ENCODE assay signal across 25 cellular contexts in genomic region chr11:92035488-92035887, GRCh38.
"Had no signal": no experiment of that assay in that cellular context is flagged by ENCODE, and none has a peak within 500 bp of the region (broad histone marks: within the 10 kb centered on the region; RNA-seq: fewer than 3 reads in every experiment).

No MANE protein-coding gene starts in this region.

- H3K4me1 ChIP-seq: colonic mucosa, esophagus squamous epithelium, heart left ventricle, sigmoid colon, stomach, upper lobe of left lung had no signal

- H3K9me3 Mint-ChIP-seq: activated naive CD8-positive, alpha-beta T cell treated with anti-CD3 and anti-CD28 coated beads for 36 hours; neural crest cell had no signal

- ATAC-seq: effector memory CD8-positive, alpha-beta T cell; heart left ventricle; naive thymus-derived CD4-positive, alpha-beta T cell; stimulated activated memory B cell treated with anti-CD40 and anti-IgM and Interleukin-4, amounts not matched to agents 10 μg/mL and 1 μg/mL and 100 μg/mL, for 72 hours; T-cell had no signal

- H3K4me2 ChIP-seq: smooth muscle cell had no signal

- H3K4me1 Mint-ChIP-seq: activated naive CD8-positive, alpha-beta T cell treated with anti-CD3 and anti-CD28 coated beads for 36 hours; naive thymus-derived CD4-positive, alpha-beta T cell; neural crest cell; stimulated activated memory B cell treated with anti-CD40 and anti-IgM and Interleukin-4, amounts not matched to agents 10 μg/mL and 1 μg/mL and 100 μg/mL, for 72 hours; T-cell had no signal

- H3K4me3 Mint-ChIP-seq: activated naive CD8-positive, alpha-beta T cell treated with anti-CD3 and anti-CD28 coated beads for 36 hours; effector memory CD8-positive, alpha-beta T cell; naive thymus-derived CD4-positive, alpha-beta T cell; neural crest cell; stimulated activated memory B cell treated with anti-CD40 and anti-IgM and Interleukin-4, amounts not matched to agents 10 μg/mL and 1 μg/mL and 100 μg/mL, for 72 hours; T-cell; T-helper 2 cell treated with Interferon-gamma antibody and Interleukin-4, amounts not matched to agents 5 μg/mL and 100 μg/mL, for 36 hours had no signal

- H3K27me3 Mint-ChIP-seq: activated naive CD8-positive, alpha-beta T cell treated with anti-CD3 and anti-CD28 coated beads for 36 hours; effector memory CD8-positive, alpha-beta T cell; naive thymus-derived CD4-positive, alpha-beta T cell; stimulated activated memory B cell treated with anti-CD40 and anti-IgM and Interleukin-4, amounts not matched to agents 10 μg/mL and 1 μg/mL and 100 μg/mL, for 72 hours; T-cell had no signal

- DNase-seq: activated CD4-positive, alpha-beta T cell treated with anti-CD3 and anti-CD28 coated beads, Interleukin-2, amount 50 U/mL, for 1 hour; activated CD4-positive, CD25-positive, alpha-beta regulatory T cell treated with anti-CD3 and anti-CD28 coated beads, Interleukin-2, amount 50 U/mL, for 72 hours; activated CD8-positive, alpha-beta memory T cell treated with anti-CD3 and anti-CD28 coated beads, Interleukin-2, amount 50 U/mL, for 48 hours; activated naive CD4-positive, alpha-beta T cell treated with Interleukin-2 at 50 U/mL for 16 hours; activated naive CD8-positive, alpha-beta T cell treated with anti-CD3 and anti-CD28 coated beads for 36 hours; activated T-cell treated with anti-CD3 and anti-CD28 coated beads, Interleukin-2, amount 50 U/mL, for 48 hours; colonic mucosa; dorsolateral prefrontal cortex; effector memory CD8-positive, alpha-beta T cell; esophagus squamous epithelium; heart left ventricle; naive thymus-derived CD4-positive, alpha-beta T cell; occipital lobe; posterior cingulate gyrus; sigmoid colon; stimulated activated CD4-positive, alpha-beta T cell treated with anti-CD3 and anti-CD28 coated beads, Interleukin-15, amount 100 ng/mL, for 24 hours; stomach; T-cell; upper lobe of left lung had no signal

- H3K36me3 Mint-ChIP-seq: activated naive CD8-positive, alpha-beta T cell treated with anti-CD3 and anti-CD28 coated beads for 36 hours; naive thymus-derived CD4-positive, alpha-beta T cell; stimulated activated memory B cell treated with anti-CD40 and anti-IgM and Interleukin-4, amounts not matched to agents 10 μg/mL and 1 μg/mL and 100 μg/mL, for 72 hours; T-cell had no signal

- H3K4me3 ChIP-seq: colonic mucosa, dorsolateral prefrontal cortex, esophagus squamous epithelium, heart left ventricle, lung, sigmoid colon, smooth muscle cell, stomach, upper lobe of left lung had no signal

- H3K9me3 ChIP-seq: colonic mucosa, esophagus squamous epithelium, sigmoid colon, stomach, upper lobe of left lung had no signal

- H3K27ac ChIP-seq: colonic mucosa, dorsolateral prefrontal cortex, esophagus squamous epithelium, heart left ventricle, sigmoid colon, stomach, upper lobe of left lung, VCaP had no signal

- H3K36me3 ChIP-seq: colonic mucosa, esophagus squamous epithelium, heart left ventricle, sigmoid colon, stomach, upper lobe of left lung had no signal

- H3K27me3 ChIP-seq: colonic mucosa, dorsolateral prefrontal cortex, esophagus squamous epithelium, heart left ventricle, sigmoid colon, stomach, upper lobe of left lung had no signal
